Comparison of ENCODE assay signal across 8 cellular contexts in genomic region chr19:44955500-44956439, GRCh38. TPM values are rescaled to one million over a fixed set of nuclear protein-coding genes. Genes with fewer than 3 reads are reported as not detected.
DNase-seq lines count a peak whose midpoint lies in the region; ATAC-seq and TF ChIP-seq lines count a peak whose summit lies in the region.

No MANE protein-coding gene starts in this region.

- H4K20me1 ChIP-seq in HCT116 (ENCODE audit: insufficient read depth) = no peaks in the 10 kb centered on the region

- peak overlapping the region; percentile 97 for H3K4me3 Mint-ChIP-seq in CD8-positive, alpha-beta T cell

- CTCF ChIA-PET in CD8-positive, alpha-beta T cell (lab: Charles Lee) = interaction anchor here (1.1 kb wide), 1 partner anchor 33 kb away, joined by 3 read pairs; no protein-coding TSS in a partner anchor
- CTCF ChIA-PET in HCT116 (lab: Charles Lee) = no interaction called here

- intact Hi-C loops in CD8-positive, alpha-beta T cell (cut with DNase I, micrococcal nuclease) = loop anchor here (1.0 to 5.0 kb wide), 9 partner anchors 40 to 863 kb away; partner anchors contain the start of genes BLOC1S3 (in 2 of the 2), CLASRP (in 2 of the 2), RELB (in 2 of the 2) and TRAPPC6A (in 2 of the 2)
- intact Hi-C loops in HCT116 (cut with micrococcal nuclease) = loop anchor here (2.0 to 10.0 kb wide), 2 partner anchors 41 to 371 kb away; partner anchors contain the start of gene APOC1

- H3K9me3 Mint-ChIP-seq in CD8-positive, alpha-beta T cell = no peaks in the 10 kb centered on the region

- H3K9ac ChIP-seq in HCT116 (ENCODE audit: low read length) = peak overlapping the region; percentile 93

- H3K27ac ChIP-seq in CD8-positive, alpha-beta T cell (ENCODE audit: low read depth, low read length) = peak overlapping the region; percentile 74
- H3K27ac ChIP-seq in HCT116 (ENCODE audit: low read depth, low read length) (peak overlapping the region; percentile 58), SJSA1 (peak overlapping the region; percentile 64), esophagus (ENCODE audit: low read depth in 2 of 2, low read length in 1 of 2) (peak overlapping the region; percentile 66 to 86)

- 2 to 3% methylated on average over 40 of the region's 40 CpGs for WGBS in esophagus, 2 donors

- no peak for TF ChIP-seq RAD21 in HCT116 (IDR thresholded peaks at IDR 0.05; ENCODE audit: low read depth)

- no peaks in the 10 kb centered on the region for H3K27me3 ChIP-seq in CD8-positive, alpha-beta T cell (ENCODE audit: insufficient read depth, low read length)
- no peaks in the 10 kb centered on the region for H3K27me3 ChIP-seq in HCT116 (ENCODE audit: insufficient read depth, low read length)
- H3K27me3 ChIP-seq in SJSA1 (replicated peaks) = no peaks in the 10 kb centered on the region
- no peaks in the 10 kb centered on the region for H3K27me3 ChIP-seq in esophagus (ENCODE audit: control insufficient read depth in 1 of 2, insufficient read depth in 2 of 2, low read length in 2 of 2)
- H3K27me3 ChIP-seq in neuron (ENCODE audit: insufficient read depth, low read length) = no peaks in the 10 kb centered on the region

- H3K27ac Mint-ChIP-seq in CD8-positive, alpha-beta T cell = peak overlapping the region; percentile 90

- peaks cover under 1% of the 10 kb centered on the region for H3K36me3 ChIP-seq in CD8-positive, alpha-beta T cell (ENCODE audit: insufficient read depth, low read length)
- H3K36me3 ChIP-seq in HCT116 (ENCODE audit: control insufficient read depth in 1 of 2, insufficient read depth in 2 of 2, low read length in 2 of 2) (peaks cover 0 to 1% of the 10 kb centered on the region in 2 experiments; a peak in 1 of 4 replicates), SJSA1 (peaks cover 29% of the 10 kb centered on the region), esophagus (ENCODE audit: control insufficient read depth in 2 of 2, insufficient read depth in 2 of 2, low read length in 1 of 2) (peaks cover 0 to 14% of the 10 kb centered on the region in 2 donors), neuron (ENCODE audit: insufficient read depth, low read length) (peaks cover 8% of the 10 kb centered on the region)

- H3K4me1 ChIP-seq in CD8-positive, alpha-beta T cell (ENCODE audit: insufficient read depth, low read length) = peaks cover 31% of the 10 kb centered on the region
- peaks cover 11 to 34% of the 10 kb centered on the region in 2 experiments; a peak in 3 of 4 replicates for H3K4me1 ChIP-seq in HCT116 (ENCODE audit: control insufficient read depth in 1 of 2, insufficient read depth in 2 of 2, low read length in 2 of 2)
- peaks cover 9% of the 10 kb centered on the region for H3K4me1 ChIP-seq in SJSA1 (replicated peaks)
- H3K4me1 ChIP-seq in esophagus (ENCODE audit: control insufficient read depth in 2 of 2, insufficient read depth in 2 of 2, low read length in 1 of 2) = peaks cover 2 to 17% of the 10 kb centered on the region in 2 donors
- H3K4me1 ChIP-seq in neuron (ENCODE audit: insufficient read depth, low read length) = peaks cover 18% of the 10 kb centered on the region

- H2AFZ ChIP-seq in HCT116 (ENCODE audit: low read depth, low read length, poor library complexity, severe bottlenecking) (no peak overlapping the region), neuron (ENCODE audit: low read depth, low read length) (peak overlapping the region; percentile 48)

- H3K4me1 Mint-ChIP-seq in CD8-positive, alpha-beta T cell (ENCODE audit: low read depth) = peaks cover 64% of the 10 kb centered on the region

- no peak for DNase-seq in CD8-positive, alpha-beta T cell
- DNase-seq in HCT116 (ENCODE audit: low read depth, low spot score) (no peak), SJSA1 (ENCODE audit: low read depth in 1 of 2, low spot score in 2 of 2) (peak in 1 of 2 experiments; percentile 63)
- no peak for DNase-seq in effector CD8-positive, alpha-beta T cell (lab: John Stamatoyannopoulos, UW)

- peak overlapping the region; percentile 83 for H3K4me2 ChIP-seq in HCT116 (ENCODE audit: low read length)

- RAD21 ChIA-PET in HCT116 (lab: Charles Lee; ENCODE audit: low non-redundant PET in 1 of 2, low total read pairs in 2 of 2, uncharacterized antibody in 2 of 2, unreplicated experiment in 2 of 2) = no interaction called here

- peaks cover 26% of the 10 kb centered on the region for H3K36me3 Mint-ChIP-seq in CD8-positive, alpha-beta T cell

- H3K9me3 ChIP-seq in CD8-positive, alpha-beta T cell (ENCODE audit: low read length) = no peaks in the 10 kb centered on the region
- H3K9me3 ChIP-seq in HCT116 (ENCODE audit: control insufficient read depth in 1 of 2, insufficient read depth in 1 of 2, low read depth in 1 of 2, low read length in 2 of 2) (no peaks in the 10 kb centered on the region), SJSA1 (replicated peaks) (no peaks in the 10 kb centered on the region; the same call in 1 of the 2 replicates), esophagus (ENCODE audit: control insufficient read depth in 2 of 2, insufficient read depth in 1 of 2, low read depth in 1 of 2, low read length in 1 of 2) (no peaks in the 10 kb centered on the region), neuron (ENCODE audit: low read length) (no peaks in the 10 kb centered on the region)

- TF ChIP-seq POLR2A in HCT116 (IDR thresholded peaks at IDR 0.05; ENCODE audit: borderline replicate concordance, extremely low read depth, insufficient read depth, insufficient read length) = no peak

- TSS peak; percentile 52 for BruUV-seq in HCT116 (replicated peaks; lab: Mats Ljungman, UMichigan)

- peak; percentile 9 for ATAC-seq in CD8-positive, alpha-beta T cell
- peak; percentile 30 for ATAC-seq in HCT116
- ATAC-seq in HG02981 (IDR thresholded peaks at IDR 0.05; ENCODE audit: unreplicated experiment) = no peak
- no peak for ATAC-seq in HG02970 (IDR thresholded peaks at IDR 0.05; ENCODE audit: low FRiP score, unreplicated experiment)

- H3K4me3 ChIP-seq in CD8-positive, alpha-beta T cell (ENCODE audit: low read depth, low read length) = peak overlapping the region; percentile 88
- H3K4me3 ChIP-seq in HCT116 (replicated peaks in 1 of 2; ENCODE audit: low read depth in 1 of 2, low read length in 2 of 2) (peak overlapping the region; percentile 71 to 85), SJSA1 (peak overlapping the region; percentile 96), esophagus (ENCODE audit: low read depth in 1 of 2, low read length in 2 of 2) (peak overlapping the region; percentile 97 to 99), neuron (ENCODE audit: low read length) (peak overlapping the region; percentile 75)

- H3K9me2 ChIP-seq in HCT116 (ENCODE audit: insufficient read depth) = no peaks in the 10 kb centered on the region

- peaks cover 56% of the 10 kb centered on the region for H3K79me2 ChIP-seq in HCT116 (ENCODE audit: insufficient read depth, low read length)

- no peak for TF ChIP-seq CTCF in CD8-positive, alpha-beta T cell (IDR thresholded peaks at IDR 0.05)
- TF ChIP-seq CTCF in HCT116 (IDR thresholded peaks at IDR 0.05 in 2 of 3, conservative IDR thresholded peaks at IDR 0.05 in 1 of 3; ENCODE audit: borderline replicate concordance in 1 of 3, insufficient read depth in 1 of 3, low read depth in 2 of 3, low read length in 2 of 3) = no peak

- POLR2A ChIA-PET in CD8-positive, alpha-beta T cell (lab: Charles Lee) = interaction anchor here (1.0 to 1.1 kb wide), 3 partner anchors 15 to 66 kb away, joined by 3 to 4 read pairs (median 3); partner anchors contain the start of gene TOMM40
- POLR2A ChIA-PET in HCT116 (lab: Charles Lee) = no interaction called here

- H3K27me3 Mint-ChIP-seq in CD8-positive, alpha-beta T cell (ENCODE audit: low read depth) = no peaks in the 10 kb centered on the region

TF ChIP-seq in HCT116, 20 proteins besides CTCF, POLR2A, EP300 and RAD21:
- TF ChIP-seq EZH2phosphoT487 (IDR thresholded peaks at IDR 0.05; ENCODE audit: borderline replicate concordance) (no peak), EZH2 (IDR thresholded peaks at IDR 0.05) (no peak), ZFX (IDR thresholded peaks at IDR 0.05) (peak; percentile 82; the same call in 1 of the 2 replicates)

RNA-seq across cellular contexts. Expression of gene CLPTM1, which starts 0.6 kb away (rescaled TPM):
- total RNA-seq in CD8-positive, alpha-beta T cell = 100 to 1,000 TPM; 108 to 113 TPM
- total RNA-seq in HCT116 (2021; ENCODE audit: unreplicated experiment) = 102 TPM
- polyA plus RNA-seq in HCT116 (2012) = 81.6 and 91.5 TPM in 2 replicates
- 29.1 and 44.9 TPM in 2 replicates for total RNA-seq in SJSA1 (2014; rRNA removed; shearing (Covaris generic))
- 10 to 100 TPM; 56.0 to 61.9 TPM for polyA plus RNA-seq in esophagus

RNA-seq across cellular contexts. Expression of gene APOC2, which starts 9.9 kb away (rescaled TPM):
- total RNA-seq in CD8-positive, alpha-beta T cell = not detected
- not detected for total RNA-seq in HCT116 (2021; ENCODE audit: unreplicated experiment)
- polyA plus RNA-seq in HCT116 (2012) = not detected in 2 replicates
- not detected in 2 replicates for total RNA-seq in SJSA1 (2014; rRNA removed; shearing (Covaris generic))
- under 1 TPM; 0.84 to 0.87 TPM for polyA plus RNA-seq in esophagus

RNA-seq across cellular contexts. Expression of gene APOC4, which starts 13.7 kb away (rescaled TPM):
- total RNA-seq in CD8-positive, alpha-beta T cell = not detected
- total RNA-seq in HCT116 (2021; ENCODE audit: unreplicated experiment) = not detected
- not detected in 2 replicates for polyA plus RNA-seq in HCT116 (2012)
- not detected in 2 replicates for total RNA-seq in SJSA1 (2014; rRNA removed; shearing (Covaris generic))
- polyA plus RNA-seq in esophagus = not detected

RNA-seq across cellular contexts. Expression of gene APOC1, which starts 41.4 kb away (rescaled TPM):
- total RNA-seq in CD8-positive, alpha-beta T cell = not detected
- 5.1 TPM for total RNA-seq in HCT116 (2021; ENCODE audit: unreplicated experiment)
- polyA plus RNA-seq in HCT116 (2012) = 0.32 and 0.51 TPM in 2 replicates
- not detected in 2 replicates for total RNA-seq in SJSA1 (2014; rRNA removed; shearing (Covaris generic))
- 1 to 10 TPM; 2.0 to 2.2 TPM for polyA plus RNA-seq in esophagus

RNA-seq across cellular contexts. Expression of gene RELB, which starts 45.5 kb away (rescaled TPM):
- total RNA-seq in CD8-positive, alpha-beta T cell = 100 to 1,000 TPM; 168 to 179 TPM
- total RNA-seq in HCT116 (2021; ENCODE audit: unreplicated experiment) = 12.9 TPM
- 10.0 and 13.2 TPM in 2 replicates for polyA plus RNA-seq in HCT116 (2012)
- total RNA-seq in SJSA1 (2014; rRNA removed; shearing (Covaris generic)) = 5.8 and 12.6 TPM in 2 replicates
- 1 to 10 TPM; 7.2 TPM for polyA plus RNA-seq in esophagus

Comparison
In these comparisons a context has a peak if more than half of its experiments do, and no peak if none do; other contexts are left out.
1. ATAC-seq: peak in CD8-positive, alpha-beta T cell (single experiment) and HCT116 (single experiment); none in HG02981 (single experiment) and HG02970 (single experiment).
2. Peak in every context shown above with its lines, with median percentiles within 50 percentile points of each other: H3K27ac ChIP-seq and H3K4me3 ChIP-seq.